Comparison of ENCODE assay signal across 2 cellular contexts in the genomic region with DNA sequence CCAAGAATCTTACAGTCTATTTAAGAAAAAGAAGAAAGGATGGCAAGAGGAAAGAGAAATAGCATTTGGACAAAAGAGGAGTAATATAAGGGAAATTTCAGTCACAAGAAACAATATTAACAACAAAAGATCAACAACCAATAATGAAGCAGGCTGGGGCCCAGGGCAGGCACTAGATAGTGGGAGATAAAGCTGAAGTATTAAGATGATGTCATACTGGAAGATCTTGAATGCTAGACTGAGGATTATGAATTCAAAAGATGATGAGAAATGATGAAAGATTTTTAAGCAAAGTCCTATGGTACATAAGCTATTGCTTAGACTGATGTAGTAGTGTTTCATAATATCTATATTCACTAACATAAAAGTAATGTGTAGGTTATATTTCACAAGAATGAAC.
TF ChIP-seq lines count a peak whose summit lies in the region.

No MANE protein-coding gene starts in this region.

TF ChIP-seq in HEK293, 187 proteins besides CTCF, POLR2A, EP300 and RAD21:
- TF ChIP-seq, protein P1, sequence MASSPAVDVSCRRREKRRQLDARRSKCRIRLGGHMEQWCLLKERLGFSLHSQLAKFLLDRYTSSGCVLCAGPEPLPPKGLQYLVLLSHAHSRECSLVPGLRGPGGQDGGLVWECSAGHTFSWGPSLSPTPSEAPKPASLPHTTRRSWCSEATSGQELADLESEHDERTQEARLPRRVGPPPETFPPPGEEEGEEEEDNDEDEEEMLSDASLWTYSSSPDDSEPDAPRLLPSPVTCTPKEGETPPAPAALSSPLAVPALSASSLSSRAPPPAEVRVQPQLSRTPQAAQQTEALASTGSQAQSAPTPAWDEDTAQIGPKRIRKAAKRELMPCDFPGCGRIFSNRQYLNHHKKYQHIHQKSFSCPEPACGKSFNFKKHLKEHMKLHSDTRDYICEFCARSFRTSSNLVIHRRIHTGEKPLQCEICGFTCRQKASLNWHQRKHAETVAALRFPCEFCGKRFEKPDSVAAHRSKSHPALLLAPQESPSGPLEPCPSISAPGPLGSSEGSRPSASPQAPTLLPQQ (tag by site-specific recombination; IDR thresholded peaks at IDR 0.05), result peak; percentile 71; the same call in 1 of the 2 replicates
- TF ChIP-seq, protein P2, sequence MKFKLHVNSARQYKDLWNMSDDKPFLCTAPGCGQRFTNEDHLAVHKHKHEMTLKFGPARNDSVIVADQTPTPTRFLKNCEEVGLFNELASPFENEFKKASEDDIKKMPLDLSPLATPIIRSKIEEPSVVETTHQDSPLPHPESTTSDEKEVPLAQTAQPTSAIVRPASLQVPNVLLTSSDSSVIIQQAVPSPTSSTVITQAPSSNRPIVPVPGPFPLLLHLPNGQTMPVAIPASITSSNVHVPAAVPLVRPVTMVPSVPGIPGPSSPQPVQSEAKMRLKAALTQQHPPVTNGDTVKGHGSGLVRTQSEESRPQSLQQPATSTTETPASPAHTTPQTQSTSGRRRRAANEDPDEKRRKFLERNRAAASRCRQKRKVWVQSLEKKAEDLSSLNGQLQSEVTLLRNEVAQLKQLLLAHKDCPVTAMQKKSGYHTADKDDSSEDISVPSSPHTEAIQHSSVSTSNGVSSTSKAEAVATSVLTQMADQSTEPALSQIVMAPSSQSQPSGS (tag by site-specific recombination; IDR thresholded peaks at IDR 0.05; ENCODE audit: low read depth), result peak; percentile 96
- no peak for TF ChIP-seq ZNF175 (tag by site-specific recombination; IDR thresholded peaks at IDR 0.05)
- TF ChIP-seq, protein P3, sequence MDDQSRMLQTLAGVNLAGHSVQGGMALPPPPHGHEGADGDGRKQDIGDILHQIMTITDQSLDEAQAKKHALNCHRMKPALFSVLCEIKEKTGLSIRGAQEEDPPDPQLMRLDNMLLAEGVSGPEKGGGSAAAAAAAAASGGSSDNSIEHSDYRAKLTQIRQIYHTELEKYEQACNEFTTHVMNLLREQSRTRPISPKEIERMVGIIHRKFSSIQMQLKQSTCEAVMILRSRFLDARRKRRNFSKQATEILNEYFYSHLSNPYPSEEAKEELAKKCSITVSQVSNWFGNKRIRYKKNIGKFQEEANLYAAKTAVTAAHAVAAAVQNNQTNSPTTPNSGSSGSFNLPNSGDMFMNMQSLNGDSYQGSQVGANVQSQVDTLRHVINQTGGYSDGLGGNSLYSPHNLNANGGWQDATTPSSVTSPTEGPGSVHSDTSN (CRISPR knock-in tag; IDR thresholded peaks at IDR 0.05), result no peak
- TF ChIP-seq ZEB2 (tag by site-specific recombination; IDR thresholded peaks at IDR 0.05), result peak; percentile 27; the same call in 1 of the 2 replicates
- peak; percentile 53; the same call in 1 of the 2 replicates for TF ChIP-seq ZFP69B (tag by site-specific recombination; IDR thresholded peaks at IDR 0.05)
- TF ChIP-seq, protein P4, sequence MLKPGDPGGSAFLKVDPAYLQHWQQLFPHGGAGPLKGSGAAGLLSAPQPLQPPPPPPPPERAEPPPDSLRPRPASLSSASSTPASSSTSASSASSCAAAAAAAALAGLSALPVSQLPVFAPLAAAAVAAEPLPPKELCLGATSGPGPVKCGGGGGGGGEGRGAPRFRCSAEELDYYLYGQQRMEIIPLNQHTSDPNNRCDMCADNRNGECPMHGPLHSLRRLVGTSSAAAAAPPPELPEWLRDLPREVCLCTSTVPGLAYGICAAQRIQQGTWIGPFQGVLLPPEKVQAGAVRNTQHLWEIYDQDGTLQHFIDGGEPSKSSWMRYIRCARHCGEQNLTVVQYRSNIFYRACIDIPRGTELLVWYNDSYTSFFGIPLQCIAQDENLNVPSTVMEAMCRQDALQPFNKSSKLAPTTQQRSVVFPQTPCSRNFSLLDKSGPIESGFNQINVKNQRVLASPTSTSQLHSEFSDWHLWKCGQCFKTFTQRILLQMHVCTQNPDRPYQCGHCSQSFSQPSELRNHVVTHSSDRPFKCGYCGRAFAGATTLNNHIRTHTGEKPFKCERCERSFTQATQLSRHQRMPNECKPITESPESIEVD (tag by site-specific recombination; IDR thresholded peaks at IDR 0.05), result peak; percentile 18; the same call in 1 of the 2 replicates
- TF ChIP-seq ZNF629 (tag by site-specific recombination; IDR thresholded peaks at IDR 0.05), result peak; percentile 63
- TF ChIP-seq, protein P5, sequence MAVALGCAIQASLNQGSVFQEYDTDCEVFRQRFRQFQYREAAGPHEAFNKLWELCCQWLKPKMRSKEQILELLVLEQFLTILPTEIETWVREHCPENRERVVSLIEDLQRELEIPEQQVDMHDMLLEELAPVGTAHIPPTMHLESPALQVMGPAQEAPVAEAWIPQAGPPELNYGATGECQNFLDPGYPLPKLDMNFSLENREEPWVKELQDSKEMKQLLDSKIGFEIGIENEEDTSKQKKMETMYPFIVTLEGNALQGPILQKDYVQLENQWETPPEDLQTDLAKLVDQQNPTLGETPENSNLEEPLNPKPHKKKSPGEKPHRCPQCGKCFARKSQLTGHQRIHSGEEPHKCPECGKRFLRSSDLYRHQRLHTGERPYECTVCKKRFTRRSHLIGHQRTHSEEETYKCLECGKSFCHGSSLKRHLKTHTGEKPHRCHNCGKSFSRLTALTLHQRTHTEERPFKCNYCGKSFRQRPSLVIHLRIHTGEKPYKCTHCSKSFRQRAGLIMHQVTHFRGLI (tag by site-specific recombination; IDR thresholded peaks at IDR 0.05), result no peak
- TF ChIP-seq ZBTB21 (tag by site-specific recombination; IDR thresholded peaks at IDR 0.05), result 0 out of 2 replicates have a peak, but pooled peaks have one; percentile 36

TF ChIP-seq in K562, 482 proteins besides CTCF, POLR2A, EP300 and RAD21 (continued from another document):
- TF ChIP-seq, protein P6, sequence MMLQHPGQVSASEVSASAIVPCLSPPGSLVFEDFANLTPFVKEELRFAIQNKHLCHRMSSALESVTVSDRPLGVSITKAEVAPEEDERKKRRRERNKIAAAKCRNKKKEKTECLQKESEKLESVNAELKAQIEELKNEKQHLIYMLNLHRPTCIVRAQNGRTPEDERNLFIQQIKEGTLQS (IDR thresholded peaks at IDR 0.05), result peak; percentile 75
- TF ChIP-seq, protein P6 (CRISPR knock-in tag; conservative IDR thresholded peaks at IDR 0.05), result no peak
- TF ChIP-seq CEBPG (CRISPR knock-in tag; IDR thresholded peaks at IDR 0.05), result no peak
- TF ChIP-seq CEBPG (tag; conservative IDR thresholded peaks at IDR 0.05 in 1 of 2, IDR thresholded peaks at IDR 0.05 in 1 of 2), result peak in 1 of 2 experiments; percentile 49; a peak in 2 of 4 replicates
- TF ChIP-seq PTTG1 (tag; IDR thresholded peaks at IDR 0.05; ENCODE audit: low read depth), result no peak
- TF ChIP-seq, protein P7, sequence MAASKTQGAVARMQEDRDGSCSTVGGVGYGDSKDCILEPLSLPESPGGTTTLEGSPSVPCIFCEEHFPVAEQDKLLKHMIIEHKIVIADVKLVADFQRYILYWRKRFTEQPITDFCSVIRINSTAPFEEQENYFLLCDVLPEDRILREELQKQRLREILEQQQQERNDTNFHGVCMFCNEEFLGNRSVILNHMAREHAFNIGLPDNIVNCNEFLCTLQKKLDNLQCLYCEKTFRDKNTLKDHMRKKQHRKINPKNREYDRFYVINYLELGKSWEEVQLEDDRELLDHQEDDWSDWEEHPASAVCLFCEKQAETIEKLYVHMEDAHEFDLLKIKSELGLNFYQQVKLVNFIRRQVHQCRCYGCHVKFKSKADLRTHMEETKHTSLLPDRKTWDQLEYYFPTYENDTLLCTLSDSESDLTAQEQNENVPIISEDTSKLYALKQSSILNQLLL (CRISPR knock-in tag; IDR thresholded peaks at IDR 0.05; ENCODE audit: borderline replicate concordance), result no peak
- no peak for TF ChIP-seq ZFP36 (IDR thresholded peaks at IDR 0.05; ENCODE audit: low read depth, low read length, partially characterized antibody)
- TF ChIP-seq CEBPB (tag; IDR thresholded peaks at IDR 0.05), result peak; percentile 38; the same call in 1 of the 2 replicates
- TF ChIP-seq ATF7 (IDR thresholded peaks at IDR 0.05), result peak; percentile 73
